Comparison of ENCODE assay signal across 10 cellular contexts in genomic region chr20:36085686-36086267, GRCh38.
DNase-seq lines count a peak whose midpoint lies in the region; ATAC-seq and TF ChIP-seq lines count a peak whose summit lies in the region.
"Had no signal": no experiment of that assay in that cellular context is flagged by ENCODE, and none has a peak within 500 bp of the region (broad histone marks: within the 10 kb centered on the region; RNA-seq: fewer than 3 reads in every experiment).

No MANE protein-coding gene starts in this region.

- TF ChIP-seq CTCF in NB4 (IDR thresholded peaks at IDR 0.05; ENCODE audit: low read depth, low read length): no peak
- TF ChIP-seq CTCF in cardiac fibroblast (IDR thresholded peaks at IDR 0.05; ENCODE audit: low read depth, low read length): no peak

- ATAC-seq in GM19351 (IDR thresholded peaks at IDR 0.05; ENCODE audit: unreplicated experiment) (no peak), GM18909 (IDR thresholded peaks at IDR 0.05; ENCODE audit: poor library complexity, unreplicated experiment) (no peak), HG02571 (IDR thresholded peaks at IDR 0.05; ENCODE audit: unreplicated experiment) (no peak)

- no peak for TF ChIP-seq POLR2A in NB4 (IDR thresholded peaks at IDR 0.05; ENCODE audit: extremely low read depth, insufficient read length)

- no peak overlapping the region for H3K4me3 ChIP-seq in NB4 (ENCODE audit: low read depth, low read length)
- no peak overlapping the region for H3K4me3 ChIP-seq in cardiac fibroblast (replicated peaks in 1 of 2; ENCODE audit: low read depth in 2 of 2, low read length in 2 of 2)

- peak; percentile 84 for DNase-seq in Daoy (ENCODE audit: low read depth)
- DNase-seq in NB4 (ENCODE audit: low read depth): peak; percentile 76
- peak; percentile 49 to 66 for DNase-seq in cardiac fibroblast (ENCODE audit: low read depth in 2 of 2)
- peak; percentile 81 for DNase-seq in myocyte (ENCODE audit: low read depth)
- no peak for DNase-seq in medulla oblongata (ENCODE audit: extremely low spot score)
- DNase-seq: NCI-H2029 treated with DMSO at 0.1 percent for 48 hours; stimulated activated CD4-positive, alpha-beta T cell treated with anti-CD3 and anti-CD28 coated beads, Interleukin-12 subunit alpha, Interleukin-12 subunit beta, amount 100 ng/mL, for 4 hours had no signal
